16 cellular contexts compared by ENCODE assay signal in genomic region chr10:118820326-118821116, GRCh38.
A peak's percentile ranks its signal among the peaks of the same experiment; 100 is the strongest.
DNase-seq lines count a peak whose midpoint lies in the region; ATAC-seq, FAIRE-seq and TF ChIP-seq lines count a peak whose summit lies in the region.
"Had no signal": no experiment of that assay in that cellular context is flagged by ENCODE, and none has a peak within 500 bp of the region (broad histone marks: within the 10 kb centered on the region; RNA-seq: fewer than 3 reads in every experiment).

No MANE protein-coding gene starts in this region.

- H3K27ac ChIP-seq in sigmoid colon (no peak overlapping the region), H9 (ENCODE audit: insufficient read length, low read depth, low read length) (no peak overlapping the region)
- H3K27ac ChIP-seq: BLaER1 had no signal

- no peaks in the 10 kb centered on the region; a peak in 1 of 4 replicates for H3K4me1 Mint-ChIP-seq in H9
- H3K4me1 Mint-ChIP-seq: CD14-positive monocyte had no signal

- no peak for ATAC-seq in Right ventricle myocardium inferior
- ATAC-seq: CD8-positive, alpha-beta T cell had no signal

- H4K8ac ChIP-seq in H9 (replicated peaks; ENCODE audit: insufficient read length, low read depth, low read length), result no peak overlapping the region

- no peak overlapping the region for H2BK15ac ChIP-seq in H9 (ENCODE audit: low read depth, low read length)

- H4K91ac ChIP-seq in H9 (ENCODE audit: insufficient read length, low read depth, low read length), result no peak overlapping the region

- no peak overlapping the region for H3K14ac ChIP-seq in H9 (ENCODE audit: insufficient read depth, low read length)

- H3K79me2 ChIP-seq in H9 (ENCODE audit: insufficient read depth, low read length), result no peaks in the 10 kb centered on the region

- whole genome bisulfite sequencing in sigmoid colon, 2 donors, result 84 to 87% methylated on average over 16 of the region's 16 CpGs
- WGBS in H9 (ENCODE audit: extremely low coverage, insufficient read length, low lambda C conversion rate), result no CpG with 5 or more reads among the region's 16 CpGs

- intact Hi-C loops in sigmoid colon (cut with DNase I), result no loop called here
- intact Hi-C loops in Right ventricle myocardium inferior (cut with DNase I), result no loop called here

- no peak overlapping the region for H3K56ac ChIP-seq in H9 (ENCODE audit: insufficient read length, low read depth, low read length)

- peak overlapping the region in 1 of 3 experiments; percentile 31; a peak in 1 of 7 replicates for H3K27ac Mint-ChIP-seq in H9
- H3K27ac Mint-ChIP-seq: CD14-positive monocyte; CD8-positive, alpha-beta T cell had no signal

- no peaks in the 10 kb centered on the region for H3K9me3 Mint-ChIP-seq in H9
- H3K9me3 Mint-ChIP-seq: CD14-positive monocyte; CD8-positive, alpha-beta T cell had no signal

- H3K4me3 Mint-ChIP-seq in H9, result no peak overlapping the region
- H3K4me3 Mint-ChIP-seq: CD14-positive monocyte; CD8-positive, alpha-beta T cell had no signal

- TF ChIP-seq EP300 in sigmoid colon (IDR thresholded peaks at IDR 0.05), result no peak

- H3K9ac ChIP-seq in H9 (ENCODE audit: extremely low read depth, insufficient read length, low read length), result no peak overlapping the region
- H3K9ac ChIP-seq: BLaER1 had no signal

- no peak for TF ChIP-seq POLR2A in sigmoid colon (IDR thresholded peaks at IDR 0.05)

- no peak overlapping the region for H2AK5ac ChIP-seq in H9 (ENCODE audit: insufficient read length, low read length)

- DNase-seq in NCI-H2171 treated with DMSO at 0.1 percent for 48 hours (lab: John Stamatoyannopoulos, UW) (peak; percentile 4), NCI-H2171 (lab: John Stamatoyannopoulos, UW) (no peak), bronchial epithelial cell (ENCODE audit: low read depth) (no peak), sigmoid colon (peak; percentile 52), H9 (no peak), Right ventricle myocardium inferior (ENCODE audit: missing footprints) (no peak), UCSD-AML1 (lab: John Stamatoyannopoulos, UW; ENCODE audit: unreplicated experiment) (no peak)
- DNase-seq: 8988T; Calu3; CD8-positive, alpha-beta T cell; HCEC 1CT had no signal

- no peaks in the 10 kb centered on the region for H3K79me1 ChIP-seq in H9 (ENCODE audit: insufficient read depth, low read depth, low read length, poor library complexity, severe bottlenecking)

- no peak overlapping the region for H3K18ac ChIP-seq in H9 (ENCODE audit: insufficient read length, low read depth, low read length)

- no peaks in the 10 kb centered on the region for H3K23me2 ChIP-seq in H9 (ENCODE audit: insufficient read length, low read depth, low read length, poor library complexity, severe bottlenecking)

- no peak overlapping the region for H2BK5ac ChIP-seq in H9 (ENCODE audit: insufficient read length, low read length)

- H4K20me1 ChIP-seq in H9 (ENCODE audit: control insufficient read depth, insufficient read depth, insufficient read length), result peaks cover 3% of the 10 kb centered on the region
- H4K20me1 ChIP-seq: BLaER1 had no signal

- H3K4ac ChIP-seq in H9 (ENCODE audit: low read depth, low read length), result no peak overlapping the region

- H4K5ac ChIP-seq in H9 (ENCODE audit: insufficient read length, low read depth, low read length), result no peak overlapping the region

- TF ChIP-seq CTCF in bronchial epithelial cell (IDR thresholded peaks at IDR 0.05; ENCODE audit: insufficient read depth, low read length, severe bottlenecking), result no peak
- TF ChIP-seq CTCF in sigmoid colon (IDR thresholded peaks at IDR 0.05), result no peak
- no peak for TF ChIP-seq CTCF in H9 (conservative IDR thresholded peaks at IDR 0.05)

- H3K9me3 ChIP-seq in sigmoid colon (no peaks in the 10 kb centered on the region), H9 (ENCODE audit: control insufficient read depth, low read depth, low read length) (no peaks in the 10 kb centered on the region)
- H3K9me3 ChIP-seq: BLaER1 had no signal

- no peak overlapping the region for H3K4me2 ChIP-seq in H9 (ENCODE audit: insufficient read depth, insufficient read length, low read length)
- H3K4me2 ChIP-seq: BLaER1 had no signal

- H3K27me3 ChIP-seq in bronchial epithelial cell (ENCODE audit: control insufficient read depth, insufficient read depth, low read length), result no peaks in the 10 kb centered on the region
- H3K27me3 ChIP-seq in sigmoid colon, result no peaks in the 10 kb centered on the region
- no peaks in the 10 kb centered on the region for H3K27me3 ChIP-seq in H9 (ENCODE audit: insufficient read depth, low read length)
- H3K27me3 ChIP-seq: BLaER1 had no signal

- H3K4me1 ChIP-seq in sigmoid colon (no peaks in the 10 kb centered on the region), H9 (ENCODE audit: insufficient read depth, low read length) (no peaks in the 10 kb centered on the region)
- H3K4me1 ChIP-seq: BLaER1 had no signal

- no peak overlapping the region for H2BK120ac ChIP-seq in H9 (ENCODE audit: low read depth, low read length, poor library complexity, severe bottlenecking)

- peak; percentile 55 for FAIRE-seq in bronchial epithelial cell (lab: Jason Lieb, UNC)
- FAIRE-seq: G401.6, GM12891, GM19239 had no signal

- H3K4me3 ChIP-seq in bronchial epithelial cell (ENCODE audit: low read depth, low read length), result no peak overlapping the region
- no peak overlapping the region for H3K4me3 ChIP-seq in sigmoid colon
- H3K4me3 ChIP-seq: BLaER1 had no signal

- H3T11ph ChIP-seq in H9 (ENCODE audit: low read length), result no peak overlapping the region

- no peaks in the 10 kb centered on the region; the same call in 1 of the 2 replicates for H3K27me3 Mint-ChIP-seq in H9 (ENCODE audit: low read depth)

- H3K36me3 ChIP-seq in bronchial epithelial cell (ENCODE audit: control insufficient read depth, insufficient read depth, low read length) (no peaks in the 10 kb centered on the region), sigmoid colon (no peaks in the 10 kb centered on the region)
- H3K36me3 ChIP-seq: BLaER1 had no signal

- H2BK12ac ChIP-seq in H9 (ENCODE audit: insufficient read length, low read depth, low read length), result no peak overlapping the region

- no peak overlapping the region for H3K23ac ChIP-seq in H9 (ENCODE audit: insufficient read length, low read depth, low read length)

- H3K36me3 Mint-ChIP-seq in H9 (ENCODE audit: insufficient read depth in 1 of 3, low read depth in 3 of 3), result no peaks in the 10 kb centered on the region; a peak in 1 of 7 replicates
- H3K36me3 Mint-ChIP-seq: CD14-positive monocyte; CD8-positive, alpha-beta T cell had no signal

- no peak overlapping the region for H2AFZ ChIP-seq in H9 (ENCODE audit: low read length)

- no peak overlapping the region for H2BK20ac ChIP-seq in H9 (ENCODE audit: low read depth, low read length, poor library complexity, severe bottlenecking)

Comparison
In these comparisons a context has a peak if more than half of its experiments do, and no peak if none do; other contexts are left out.
1. DNase-seq: peak in NCI-H2171 treated with DMSO at 0.1 percent for 48 hours (single experiment) and sigmoid colon (single experiment); none in NCI-H2171 (single experiment), bronchial epithelial cell (single experiment), H9 (single experiment), Right ventricle myocardium inferior (single experiment) and UCSD-AML1 (single experiment).